In the genomic region with DNA sequence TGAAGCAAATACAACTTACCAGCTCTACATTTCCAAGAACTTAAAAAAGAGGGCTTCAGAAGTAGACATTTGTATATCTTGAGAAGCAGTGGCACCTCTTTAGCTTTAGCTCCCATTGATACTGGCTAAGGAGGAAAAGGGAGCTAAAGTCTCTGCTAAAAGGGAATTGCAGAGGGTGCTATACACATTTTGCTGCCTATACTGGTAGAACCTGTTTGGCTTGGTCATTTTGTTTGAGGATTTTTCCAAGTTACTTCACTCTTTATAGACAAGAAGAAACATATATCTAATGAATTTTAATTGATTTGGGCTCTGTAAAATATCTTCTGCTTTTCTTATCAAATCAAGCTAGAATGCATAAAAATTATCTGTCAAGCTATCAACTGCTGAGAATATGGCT, we compare ENCODE assay signal across 23 cellular contexts. TPM values are rescaled to one million over a fixed set of nuclear protein-coding genes. Genes with fewer than 3 reads are reported as not detected.
A peak's percentile ranks its signal among the peaks of the same experiment; 100 is the strongest.
DNase-seq lines count a peak whose midpoint lies in the region; ATAC-seq, FAIRE-seq and TF ChIP-seq lines count a peak whose summit lies in the region.
"Had no signal": no experiment of that assay in that cellular context is flagged by ENCODE, and none has a peak within 500 bp of the region (broad histone marks: within the 10 kb centered on the region; RNA-seq: fewer than 3 reads in every experiment).

No MANE protein-coding gene starts in this region.

- peaks cover 46% of the 10 kb centered on the region for H3K36me3 Mint-ChIP-seq in T-cell

- H3K9me3 ChIP-seq in adrenal gland (replicated peaks in 1 of 3), result peaks cover 0 to 19% (median 18%) of the 10 kb centered on the region in 3 donors

- no peak for ATAC-seq in HG03571 (IDR thresholded peaks at IDR 0.05; ENCODE audit: unreplicated experiment)
- no peak for ATAC-seq in GM21526 (IDR thresholded peaks at IDR 0.05; ENCODE audit: low FRiP score, unreplicated experiment)
- no peak for ATAC-seq in T-cell (replicated peaks in 1 of 4)
- ATAC-seq: SK-N-SH treated with all-trans-retinoic acid at 6 μM for 48 hours had no signal

- POLR2A ChIA-PET in T-cell (lab: Charles Lee), result interaction anchor here in 1 of 2 donors (0.6 kb wide), 1 partner anchor 12 kb away, joined by 3 read pairs; no protein-coding TSS in a partner anchor

- no peak overlapping the region for H3K4me3 ChIP-seq in LNCaP clone FGC (ENCODE audit: low read depth, low read length)
- H3K4me3 ChIP-seq in bronchial epithelial cell (ENCODE audit: low read depth, low read length), result no peak overlapping the region
- H3K4me3 ChIP-seq in adrenal gland, result no peak overlapping the region
- H3K4me3 ChIP-seq: GM23248, HAP-1, Peyer's patch had no signal

- no peak for FAIRE-seq in bronchial epithelial cell (lab: Jason Lieb, UNC)
- FAIRE-seq: HTR-8/SVneo had no signal

- H3K9me3 Mint-ChIP-seq in T-cell, result peaks cover 0 to 44% (median 19%) of the 10 kb centered on the region in 3 donors

- no peak overlapping the region for H3K4me3 Mint-ChIP-seq in T-cell
- H3K4me3 Mint-ChIP-seq: CD8-positive, alpha-beta memory T cell had no signal

- no peak overlapping the region for H3K27ac ChIP-seq in adrenal gland
- H3K27ac ChIP-seq: C4-2B, GM23248, HL-60, Peyer's patch had no signal

- TF ChIP-seq CTCF in LNCaP clone FGC (IDR thresholded peaks at IDR 0.05; ENCODE audit: control insufficient read depth, extremely low read depth, insufficient read depth), result no peak
- TF ChIP-seq CTCF in bronchial epithelial cell (IDR thresholded peaks at IDR 0.05; ENCODE audit: insufficient read depth, low read length, severe bottlenecking), result no peak
- no peak for TF ChIP-seq CTCF in adrenal gland (IDR thresholded peaks at IDR 0.05)

- H3K27me3 ChIP-seq in bronchial epithelial cell (ENCODE audit: control insufficient read depth, insufficient read depth, low read length), result no peaks in the 10 kb centered on the region
- no peaks in the 10 kb centered on the region for H3K27me3 ChIP-seq in adrenal gland
- H3K27me3 ChIP-seq: Peyer's patch had no signal

- H3K4me1 ChIP-seq in adrenal gland (replicated peaks in 1 of 2), result peaks cover 0 to 7% of the 10 kb centered on the region in 2 donors
- H3K4me1 ChIP-seq: HAP-1, Peyer's patch had no signal

- intact Hi-C loops in adrenal gland (cut with DNase I), result no loop called here

- no peaks in the 10 kb centered on the region for H3K36me3 ChIP-seq in bronchial epithelial cell (ENCODE audit: control insufficient read depth, insufficient read depth, low read length)
- no peaks in the 10 kb centered on the region for H3K36me3 ChIP-seq in adrenal gland (replicated peaks in 1 of 2)
- H3K36me3 ChIP-seq: HAP-1, Peyer's patch had no signal

- CTCF ChIA-PET in T-cell (lab: Charles Lee), result interaction anchor here in 1 of 2 donors (0.6 to 1.6 kb wide), 3 partner anchors 12 to 455 kb away, joined by 3 to 4 read pairs (median 3); a partner anchor contains a TSS

- DNase-seq in DMS53 (lab: John Stamatoyannopoulos, UW) (peak; percentile 53), LNCaP clone FGC (ENCODE audit: low read depth) (peak; percentile 64), bronchial epithelial cell (ENCODE audit: low read depth) (peak; percentile 70), left kidney (ENCODE audit: low read depth, low spot score) (peak; percentile 18), adrenal gland (no peak), T-cell (no peak)
- DNase-seq: Calu3; CD8-positive, alpha-beta memory T cell; EL; GF-D8; GM23248; IMR-90; NCI-H1694; NCI-H2081; NCI-H69; Peyer's patch had no signal

- H3K27ac Mint-ChIP-seq in T-cell, result no peak overlapping the region
- H3K27ac Mint-ChIP-seq: CD8-positive, alpha-beta memory T cell had no signal

- peaks cover 0 to 9% (median 2%) of the 10 kb centered on the region in 3 donors for H3K4me1 Mint-ChIP-seq in T-cell

- no peak for TF ChIP-seq POLR2A in adrenal gland (IDR thresholded peaks at IDR 0.05)

- H3K27me3 Mint-ChIP-seq in T-cell, result no peaks in the 10 kb centered on the region
- H3K27me3 Mint-ChIP-seq: CD8-positive, alpha-beta memory T cell had no signal

RNA-seq across cellular contexts. Expression of a gene that starts 11.8 kb away (rescaled TPM):
- 49.3 and 55.8 TPM in 2 replicates for total RNA-seq in bronchial epithelial cell
- total RNA-seq in adrenal gland, result 10 to 100 TPM; 13.6 to 22.6 (median 18.3) TPM
- 10 to 100 TPM; 13.1 to 16.7 (median 16.5) TPM for polyA plus RNA-seq in adrenal gland
- 10 to 100 TPM; 11.6 to 22.0 (median 15.7) TPM for total RNA-seq in T-cell

Comparison
In these comparisons a context has a peak if more than half of its experiments do, and no peak if none do; other contexts are left out.
1. DNase-seq: peak in DMS53 (single experiment), LNCaP clone FGC (single experiment), bronchial epithelial cell (single experiment) and left kidney (single experiment); none in adrenal gland (0 of 7) and T-cell (0 of 34).